Comparison of ENCODE assay signal across 29 cellular contexts in genomic region chr12:62279961-62280360, GRCh38.
"Had no signal": no experiment of that assay in that cellular context is flagged by ENCODE, and none has a peak within 500 bp of the region (broad histone marks: within the 10 kb centered on the region; RNA-seq: fewer than 3 reads in every experiment).

No MANE protein-coding gene starts in this region.

- H3K9me3 Mint-ChIP-seq: dendritic cell treated with granulocyte-macrophage colony-stimulating factor and Interleukin-4, amounts not matched to agents 40 ng/mL and 50 ng/mL, for 4 days; stimulated activated memory B cell treated with anti-CD40 and anti-IgM and Interleukin-4, amounts not matched to agents 10 μg/mL and 1 μg/mL and 100 μg/mL, for 72 hours; T-helper 1 cell treated with Interleukin-12 subunit alpha and Interleukin-12 subunit beta and Interleukin-4 antibody, amounts not matched to agents 30 μg/mL and 1 μg/mL, for 36 hours had no signal

- H3K4me3 Mint-ChIP-seq: activated CD4-positive, alpha-beta memory T cell treated with anti-CD3 and anti-CD28 coated beads for 36 hours; activated CD4-positive, alpha-beta T cell treated with anti-CD3 and anti-CD28 coated beads, Interleukin-2, amount 10 ng/mL, durations not matched to agents 24 days and 14 days; activated CD8-positive, alpha-beta memory T cell treated with anti-CD3 and anti-CD28 coated beads, Interleukin-2, amount 10 ng/mL, durations not matched to agents 7 days and 5 days; dendritic cell treated with granulocyte-macrophage colony-stimulating factor and Interleukin-4, amounts not matched to agents 40 ng/mL and 50 ng/mL, for 4 days; stimulated activated memory B cell treated with anti-CD40 and anti-IgM and Interleukin-4, amounts not matched to agents 10 μg/mL and 1 μg/mL and 100 μg/mL, for 72 hours; T-helper 1 cell treated with Interleukin-12 subunit alpha and Interleukin-12 subunit beta and Interleukin-4 antibody, amounts not matched to agents 30 μg/mL and 1 μg/mL, for 36 hours had no signal

- H3K27ac ChIP-seq: breast epithelium, esophagus muscularis mucosa, foreskin keratinocyte, heart left ventricle, lower lobe of right lung, parathyroid adenoma, psoas muscle, sigmoid colon, tibial nerve had no signal

- H3K36me3 ChIP-seq: breast epithelium, esophagus muscularis mucosa, lower lobe of right lung, sigmoid colon, tibial nerve had no signal

- H3K4me1 ChIP-seq: breast epithelium had no signal

- H3K27ac Mint-ChIP-seq: activated CD4-positive, alpha-beta memory T cell treated with anti-CD3 and anti-CD28 coated beads for 36 hours; activated CD4-positive, alpha-beta T cell treated with anti-CD3 and anti-CD28 coated beads, Interleukin-2, amount 10 ng/mL, durations not matched to agents 24 days and 14 days; activated CD8-positive, alpha-beta memory T cell treated with anti-CD3 and anti-CD28 coated beads, Interleukin-2, amount 10 ng/mL, durations not matched to agents 7 days and 5 days; activated T-helper 2 cell treated with anti-CD3 and anti-CD28 coated beads, Interferon-gamma antibody, Interleukin-2, Interleukin-4, amounts not matched to agents 10 μg/mL and 5 μg/mL and 100 μg/mL, durations not matched to agents 14 hours and 24 hours and 36 hours; dendritic cell treated with granulocyte-macrophage colony-stimulating factor and Interleukin-4, amounts not matched to agents 40 ng/mL and 50 ng/mL, for 4 days; stimulated activated memory B cell treated with anti-CD40 and anti-IgM and Interleukin-4, amounts not matched to agents 10 μg/mL and 1 μg/mL and 100 μg/mL, for 72 hours; T-helper 1 cell treated with Interleukin-12 subunit alpha and Interleukin-12 subunit beta and Interleukin-4 antibody, amounts not matched to agents 30 μg/mL and 1 μg/mL, for 36 hours had no signal

- H3K27me3 Mint-ChIP-seq: activated CD4-positive, alpha-beta memory T cell treated with anti-CD3 and anti-CD28 coated beads for 36 hours; activated CD4-positive, alpha-beta T cell treated with anti-CD3 and anti-CD28 coated beads, Interleukin-2, amount 10 ng/mL, durations not matched to agents 24 days and 14 days; activated CD8-positive, alpha-beta memory T cell treated with anti-CD3 and anti-CD28 coated beads, Interleukin-2, amount 10 ng/mL, durations not matched to agents 7 days and 5 days; dendritic cell treated with granulocyte-macrophage colony-stimulating factor and Interleukin-4, amounts not matched to agents 40 ng/mL and 50 ng/mL, for 4 days; stimulated activated memory B cell treated with anti-CD40 and anti-IgM and Interleukin-4, amounts not matched to agents 10 μg/mL and 1 μg/mL and 100 μg/mL, for 72 hours had no signal

- H3K9ac ChIP-seq: parathyroid adenoma, SK-N-SH had no signal

- H3K4me2 ChIP-seq: SK-N-SH had no signal

- H3K4me3 ChIP-seq: breast epithelium, esophagus muscularis mucosa, heart left ventricle, lower lobe of right lung, mucosa of descending colon, psoas muscle, sigmoid colon, tibial nerve had no signal

- H2AFZ ChIP-seq: parathyroid adenoma had no signal

- H3K9me3 ChIP-seq: breast epithelium, esophagus muscularis mucosa, lower lobe of right lung, mucosa of descending colon, psoas muscle, sigmoid colon, SK-N-SH, tibial nerve had no signal

- H3K27me3 ChIP-seq: breast epithelium, esophagus muscularis mucosa, foreskin keratinocyte, heart left ventricle, sigmoid colon, tibial nerve had no signal

- DNase-seq: activated CD4-positive, alpha-beta memory T cell treated with anti-CD3 and anti-CD28 coated beads for 36 hours; activated CD4-positive, alpha-beta T cell treated with anti-CD3 and anti-CD28 coated beads, Interleukin-2, amount 10 ng/mL, durations not matched to agents 24 days and 14 days; activated CD4-positive, CD25-positive, alpha-beta regulatory T cell treated with anti-CD3 and anti-CD28 coated beads, Interleukin-2, amount 50 U/mL, for 72 hours; activated CD8-positive, alpha-beta memory T cell treated with anti-CD3 and anti-CD28 coated beads, Interleukin-2, amount 10 ng/mL, durations not matched to agents 7 days and 5 days; central memory CD4-positive, alpha-beta T cell; foreskin keratinocyte; heart left ventricle; kidney glomerular epithelial cell; lower lobe of right lung; mesendoderm; mucosa of descending colon; occipital lobe; psoas muscle; sigmoid colon; SK-N-SH; small intestine; stimulated activated CD4-positive, alpha-beta T cell treated with anti-CD3 and anti-CD28 coated beads, Interleukin-4, amount 100 ng/mL, for 4 hours; stimulated activated CD8-positive, alpha-beta memory T cell treated with anti-CD3 and anti-CD28 coated beads, Interleukin-4, amount 100 ng/mL, for 48 hours; SW 1271; T1000 had no signal

- ATAC-seq: activated CD8-positive, alpha-beta memory T cell treated with anti-CD3 and anti-CD28 coated beads, Interleukin-2, amount 10 ng/mL, durations not matched to agents 7 days and 5 days; foreskin keratinocyte; heart left ventricle; left lobe of liver; lower lobe of right lung; mucosa of descending colon; psoas muscle; stimulated activated memory B cell treated with anti-CD40 and anti-IgM and Interleukin-4, amounts not matched to agents 10 μg/mL and 1 μg/mL and 100 μg/mL, for 72 hours had no signal
